ENCODE assay signal across 20 cellular contexts in the genomic region with DNA sequence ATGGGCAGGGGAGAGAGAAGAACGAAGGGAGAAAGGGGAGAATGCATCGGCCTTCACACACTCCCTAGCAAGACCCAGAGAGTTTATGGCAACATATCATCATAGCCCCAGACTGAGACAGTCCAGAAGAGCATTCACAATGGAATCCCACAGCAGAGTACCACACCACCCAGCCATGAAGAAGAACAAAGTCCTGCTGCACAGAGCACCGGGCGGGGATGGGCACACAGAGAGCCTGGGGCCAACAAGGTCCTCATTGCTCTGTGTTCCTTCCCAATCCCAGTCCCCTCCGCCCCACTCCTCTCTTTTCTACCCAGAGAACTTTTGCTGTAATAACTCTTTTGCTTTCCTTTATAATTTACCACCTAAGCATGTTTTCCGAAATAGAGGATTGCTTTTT.
DNase-seq lines count a peak whose midpoint lies in the region; ATAC-seq, FAIRE-seq and TF ChIP-seq lines count a peak whose summit lies in the region.
"Had no signal": no experiment of that assay in that cellular context is flagged by ENCODE, and none has a peak within 500 bp of the region (broad histone marks: within the 10 kb centered on the region; RNA-seq: fewer than 3 reads in every experiment).

No MANE protein-coding gene starts in this region.

- no peak overlapping the region for H2BK5ac ChIP-seq in mesenchymal stem cell (ENCODE audit: low read depth, low read length, poor library complexity, severe bottlenecking)

- H3K4me1 ChIP-seq in A549 (peaks cover 24% of the 10 kb centered on the region), Panc1 (ENCODE audit: control insufficient read depth, insufficient read depth, low read length) (peaks cover 10% of the 10 kb centered on the region), mesenchymal stem cell (ENCODE audit: control insufficient read depth, insufficient read depth, low read depth, low read length) (peaks cover 8% of the 10 kb centered on the region), small intestine (ENCODE audit: control insufficient read depth in 2 of 2, insufficient read depth in 1 of 2, low read depth in 1 of 2, low read length in 1 of 2) (peaks cover 0 to 6% of the 10 kb centered on the region in 2 donors)

- no peak for TF ChIP-seq POLR2A in A549 (IDR thresholded peaks at IDR 0.05; ENCODE audit: low read length)

- WGBS in A549 (ENCODE audit: missing lambda C conversion rate) = 85% methylated on average over 6 of the region's 6 CpGs
- WGBS in mesenchymal stem cell = 59% methylated on average over 4 of the region's 6 CpGs
- 52 to 65% (median 57%) methylated on average over 6 of the region's 6 CpGs for WGBS in small intestine, 3 donors

- TF ChIP-seq CTCF in A549 (IDR thresholded peaks at IDR 0.05) (no peak), Panc1 (IDR thresholded peaks at IDR 0.05) (no peak)

- intact Hi-C loops in Panc1 (cut with micrococcal nuclease; ENCODE audit: unreplicated experiment) = no loop called here

- H3K9ac ChIP-seq in mesenchymal stem cell (ENCODE audit: low read length) = no peak overlapping the region
- H3K9ac ChIP-seq: BLaER1 had no signal

- H3K23ac ChIP-seq in mesenchymal stem cell (ENCODE audit: low read length in 2 of 2) = no peak overlapping the region

- H2BK12ac ChIP-seq in mesenchymal stem cell (ENCODE audit: low read length in 2 of 2) = no peak overlapping the region

- no peak for FAIRE-seq in A549 (lab: Jason Lieb, UNC)
- FAIRE-seq in small intestine (lab: Jason Lieb, UNC) = no peak
- FAIRE-seq: D721Med, GM12878 had no signal

- H3K36me3 ChIP-seq in Panc1 (ENCODE audit: control insufficient read depth, insufficient read depth, low read length) (no peaks in the 10 kb centered on the region), mesenchymal stem cell (ENCODE audit: control insufficient read depth in 1 of 2, insufficient read depth in 2 of 2, low read depth in 1 of 2, low read length in 2 of 2) (no peaks in the 10 kb centered on the region), small intestine (ENCODE audit: control insufficient read depth in 2 of 2, insufficient read depth in 2 of 2, low read length in 2 of 2) (no peaks in the 10 kb centered on the region)
- H3K36me3 ChIP-seq: BLaER1 had no signal

- BruUV-seq in Panc1 (replicated peaks; lab: Mats Ljungman, UMichigan) = no TSS peak

- H3K18ac ChIP-seq in mesenchymal stem cell (ENCODE audit: low read depth in 1 of 2, low read length in 2 of 2) = no peak overlapping the region

- H2AFZ ChIP-seq in mesenchymal stem cell (ENCODE audit: low read depth, low read length) = no peak overlapping the region

- TF ChIP-seq RAD21 in A549 (conservative IDR thresholded peaks at IDR 0.05 in 1 of 2, IDR thresholded peaks at IDR 0.05 in 1 of 2) = no peak

- CTCF ChIA-PET in A549 (lab: Yijun Ruan, JAX) = no interaction called here
- CTCF ChIA-PET in Panc1 (lab: Charles Lee) = no interaction called here

- peak overlapping the region; percentile 20 for H4K8ac ChIP-seq in mesenchymal stem cell (ENCODE audit: low read length)

- H2AK5ac ChIP-seq in mesenchymal stem cell (ENCODE audit: low read length, severe bottlenecking) = no peak overlapping the region

- H3K4me3 ChIP-seq in A549 = no peak overlapping the region
- H3K4me3 ChIP-seq in Panc1 (ENCODE audit: low read depth in 2 of 2, low read length in 2 of 2) = no peak overlapping the region
- no peak overlapping the region for H3K4me3 ChIP-seq in mesenchymal stem cell (ENCODE audit: insufficient read depth in 1 of 2, low read depth in 1 of 2, low read length in 2 of 2)
- H3K4me3 ChIP-seq in small intestine (ENCODE audit: low read depth in 1 of 2, low read length in 2 of 2) = no peak overlapping the region
- H3K4me3 ChIP-seq: BLaER1, GM12878 had no signal

- no peak overlapping the region for H4K91ac ChIP-seq in mesenchymal stem cell (ENCODE audit: low read length)

- no peak overlapping the region for H3K14ac ChIP-seq in mesenchymal stem cell (ENCODE audit: low read length in 2 of 2)

- H2BK15ac ChIP-seq in mesenchymal stem cell (ENCODE audit: low read depth, poor library complexity, severe bottlenecking) = no peak overlapping the region

- H3K4ac ChIP-seq in mesenchymal stem cell (ENCODE audit: low read depth in 1 of 2, low read length in 2 of 2) = no peak overlapping the region

- H3K9me3 ChIP-seq in A549 = peaks cover 8% of the 10 kb centered on the region
- H3K9me3 ChIP-seq in Panc1 (ENCODE audit: control insufficient read depth, insufficient read depth, low read depth, low read length) = peaks cover 10% of the 10 kb centered on the region; the same call in 1 of the 2 replicates
- H3K9me3 ChIP-seq in mesenchymal stem cell (ENCODE audit: control insufficient read depth, low read length) = no peaks in the 10 kb centered on the region
- H3K9me3 ChIP-seq in small intestine (ENCODE audit: control insufficient read depth, low read depth) = no peaks in the 10 kb centered on the region

- ATAC-seq in A549 (no peak), Panc1 (0 out of 2 replicates have a peak, but pooled peaks have one; percentile 21), GM18873 (IDR thresholded peaks at IDR 0.05; ENCODE audit: low FRiP score, unreplicated experiment) (no peak), HG02763 (IDR thresholded peaks at IDR 0.05; ENCODE audit: unreplicated experiment) (no peak)
- ATAC-seq: CD8-positive, alpha-beta T cell; GM12878 had no signal

- TF ChIP-seq EP300 in A549 (IDR thresholded peaks at IDR 0.05) = no peak

- POLR2A ChIA-PET in A549 (lab: Yijun Ruan, JAX) (no interaction called here), Panc1 (lab: Charles Lee) (interaction anchor here (0.6 kb wide), 1 partner anchor 142 kb away, joined by 3 read pairs; no protein-coding TSS in a partner anchor)

- H2BK120ac ChIP-seq in mesenchymal stem cell (ENCODE audit: low read depth, low read length) = no peak overlapping the region

- H3K27ac ChIP-seq in A549 (peak overlapping the region; percentile 17 to 60; a peak in 3 of 6 replicates), Panc1 (ENCODE audit: low read length) (peak overlapping the region; percentile 71; the same call in 1 of the 2 replicates), mesenchymal stem cell (ENCODE audit: low read length, poor library complexity, severe bottlenecking) (no peak overlapping the region), small intestine (ENCODE audit: low read depth in 1 of 2, low read length in 1 of 2) (no peak overlapping the region)
- H3K27ac ChIP-seq: BLaER1, C4-2B had no signal

- DNase-seq in A549 (ENCODE audit: low read depth in 1 of 2, low spot score in 1 of 2) (no peak), Panc1 (ENCODE audit: low read depth, low spot score) (no peak), mesenchymal stem cell (no peak), small intestine (peak; percentile 70), T-helper 2 cell (no peak)
- DNase-seq: CD4-positive, CD25-positive, alpha-beta regulatory T cell; CD8-positive, alpha-beta T cell; DMS 273 treated with DMSO at 0.1 percent for 48 hours; DMS79; EL; GDM1; GOT3; H7; HCEC 1CT had no signal

- H3K79me1 ChIP-seq in mesenchymal stem cell (replicated peaks; ENCODE audit: low read length, poor library complexity, severe bottlenecking) = no peaks in the 10 kb centered on the region

- H3K4me2 ChIP-seq in A549 (no peak overlapping the region), mesenchymal stem cell (ENCODE audit: low read length, poor library complexity, severe bottlenecking) (no peak overlapping the region)
- H3K4me2 ChIP-seq: BLaER1 had no signal

- H3K27me3 ChIP-seq in Panc1 (ENCODE audit: control insufficient read depth, insufficient read depth, low read length) (no peaks in the 10 kb centered on the region), mesenchymal stem cell (ENCODE audit: control insufficient read depth in 1 of 2, insufficient read depth in 1 of 2, low read length in 2 of 2) (peaks cover 7 to 8% of the 10 kb centered on the region in 2 experiments), small intestine (ENCODE audit: control insufficient read depth in 2 of 2, insufficient read depth in 2 of 2, low read length in 2 of 2) (peaks cover 0 to 3% of the 10 kb centered on the region in 2 donors)
- H3K27me3 ChIP-seq: BLaER1 had no signal

- in situ Hi-C loops in Panc1 (cut with HindIII; ENCODE audit: low pct_unique_long_range_greater_than_20kb, low sequenced_read_pairs) = no loop called here

TF ChIP-seq in A549, 52 proteins besides CTCF, POLR2A, EP300 and RAD21:
- TF ChIP-seq MAZ (IDR thresholded peaks at IDR 0.05; ENCODE audit: borderline replicate concordance, low read depth, low read length) (no peak), SMC3 (IDR thresholded peaks at IDR 0.05) (no peak), NFE2L2 (conservative IDR thresholded peaks at IDR 0.05; ENCODE audit: low read length) (no peak), ZFP36 (IDR thresholded peaks at IDR 0.05; ENCODE audit: borderline replicate concordance, partially characterized antibody) (no peak), MAFK (IDR thresholded peaks at IDR 0.05; ENCODE audit: partially characterized antibody) (no peak), HEYL (CRISPR knock-in tag; IDR thresholded peaks at IDR 0.05) (no peak), ZC3H11A (IDR thresholded peaks at IDR 0.05) (no peak), PHF8 (IDR thresholded peaks at IDR 0.05; ENCODE audit: borderline replicate concordance, low read depth) (no peak)
- TF ChIP-seq, protein P1, sequence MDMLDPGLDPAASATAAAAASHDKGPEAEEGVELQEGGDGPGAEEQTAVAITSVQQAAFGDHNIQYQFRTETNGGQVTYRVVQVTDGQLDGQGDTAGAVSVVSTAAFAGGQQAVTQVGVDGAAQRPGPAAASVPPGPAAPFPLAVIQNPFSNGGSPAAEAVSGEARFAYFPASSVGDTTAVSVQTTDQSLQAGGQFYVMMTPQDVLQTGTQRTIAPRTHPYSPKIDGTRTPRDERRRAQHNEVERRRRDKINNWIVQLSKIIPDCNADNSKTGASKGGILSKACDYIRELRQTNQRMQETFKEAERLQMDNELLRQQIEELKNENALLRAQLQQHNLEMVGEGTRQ (IDR thresholded peaks at IDR 0.05) = no peak
- TF ChIP-seq, protein P2, sequence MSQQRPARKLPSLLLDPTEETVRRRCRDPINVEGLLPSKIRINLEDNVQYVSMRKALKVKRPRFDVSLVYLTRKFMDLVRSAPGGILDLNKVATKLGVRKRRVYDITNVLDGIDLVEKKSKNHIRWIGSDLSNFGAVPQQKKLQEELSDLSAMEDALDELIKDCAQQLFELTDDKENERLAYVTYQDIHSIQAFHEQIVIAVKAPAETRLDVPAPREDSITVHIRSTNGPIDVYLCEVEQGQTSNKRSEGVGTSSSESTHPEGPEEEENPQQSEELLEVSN (IDR thresholded peaks at IDR 0.05; ENCODE audit: borderline replicate concordance, low read depth) = no peak
- TF ChIP-seq, protein P3, sequence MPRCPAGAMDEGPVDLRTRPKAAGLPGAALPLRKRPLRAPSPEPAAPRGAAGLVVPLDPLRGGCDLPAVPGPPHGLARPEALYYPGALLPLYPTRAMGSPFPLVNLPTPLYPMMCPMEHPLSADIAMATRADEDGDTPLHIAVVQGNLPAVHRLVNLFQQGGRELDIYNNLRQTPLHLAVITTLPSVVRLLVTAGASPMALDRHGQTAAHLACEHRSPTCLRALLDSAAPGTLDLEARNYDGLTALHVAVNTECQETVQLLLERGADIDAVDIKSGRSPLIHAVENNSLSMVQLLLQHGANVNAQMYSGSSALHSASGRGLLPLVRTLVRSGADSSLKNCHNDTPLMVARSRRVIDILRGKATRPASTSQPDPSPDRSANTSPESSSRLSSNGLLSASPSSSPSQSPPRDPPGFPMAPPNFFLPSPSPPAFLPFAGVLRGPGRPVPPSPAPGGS (IDR thresholded peaks at IDR 0.05) = no peak

Comparison
In these comparisons a context has a peak if more than half of its experiments do, and no peak if none do; other contexts are left out.
1. H3K27ac ChIP-seq: peak in A549 (2 of 2) and Panc1 (single experiment); none in mesenchymal stem cell (single experiment) and small intestine (0 of 2).